In the genomic region with DNA sequence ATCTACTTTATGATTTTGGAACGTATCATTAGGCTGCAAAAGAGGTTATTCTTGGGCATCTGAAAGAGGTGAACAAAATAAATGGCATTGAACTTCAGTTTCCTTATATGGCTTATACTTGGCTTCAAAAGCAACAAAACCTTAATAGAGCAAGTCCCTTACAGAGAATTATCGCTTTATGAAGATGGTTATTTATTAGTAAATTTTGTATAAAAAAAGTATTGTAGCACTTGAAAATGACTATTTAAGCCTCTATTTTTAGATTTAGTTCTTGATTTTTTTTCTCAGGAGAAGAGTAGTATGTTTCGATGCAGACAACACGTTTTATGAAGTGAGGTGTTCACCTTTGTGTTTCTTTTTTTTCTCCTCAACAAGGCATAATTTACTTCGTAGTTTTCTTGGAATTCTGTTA, we compare ENCODE assay signal across 8 cellular contexts. TPM values are rescaled to one million over a fixed set of nuclear protein-coding genes. Genes with fewer than 3 reads are reported as not detected.
A peak's percentile ranks its signal among the peaks of the same experiment; 100 is the strongest.
DNase-seq lines count a peak whose midpoint lies in the region; ATAC-seq, FAIRE-seq and TF ChIP-seq lines count a peak whose summit lies in the region.

No MANE protein-coding gene starts in this region.

- H3K4me1 ChIP-seq in astrocyte (ENCODE audit: insufficient read depth, low read length) (peaks cover 8% of the 10 kb centered on the region), lower lobe of right lung (peaks cover 31% of the 10 kb centered on the region), urinary bladder (ENCODE audit: insufficient read depth) (no peaks in the 10 kb centered on the region)

- peak overlapping the region; percentile 96 for H3K27ac ChIP-seq in astrocyte (ENCODE audit: low read depth, low read length)
- H3K27ac ChIP-seq in lower lobe of right lung, result no peak overlapping the region
- H3K27ac ChIP-seq in urinary bladder (ENCODE audit: low read depth), result no peak overlapping the region

- H3K79me2 ChIP-seq in astrocyte (ENCODE audit: insufficient read depth, low read length), result peaks cover 69% of the 10 kb centered on the region

- TF ChIP-seq CTCF in astrocyte (IDR thresholded peaks at IDR 0.05; ENCODE audit: insufficient read depth, low read depth, low read length) (no peak), lower lobe of right lung (IDR thresholded peaks at IDR 0.05) (no peak)

- H3K9me3 ChIP-seq in astrocyte (ENCODE audit: insufficient read depth, low read depth, low read length) (no peaks in the 10 kb centered on the region), lower lobe of right lung (no peaks in the 10 kb centered on the region)

- peak overlapping the region; percentile 85 for H3K4me2 ChIP-seq in astrocyte (ENCODE audit: low read length)

- no peak for ATAC-seq in lower lobe of right lung
- ATAC-seq in HG03097 (IDR thresholded peaks at IDR 0.05; ENCODE audit: low FRiP score, unreplicated experiment), result no peak

- H4K20me1 ChIP-seq in astrocyte (ENCODE audit: insufficient read depth, low read length), result peaks cover 48% of the 10 kb centered on the region

- peak overlapping the region; percentile 98 for H3K9ac ChIP-seq in astrocyte (ENCODE audit: low read length)

- no peak for DNase-seq in activated naive CD4-positive, alpha-beta T cell treated with Interleukin-2 at 50 U/mL for 16 hours
- DNase-seq in astrocyte (ENCODE audit: low read depth), result no peak
- no peak for DNase-seq in lower lobe of right lung
- no peak for DNase-seq in NCI-H187 treated with DMSO at 0.1 percent for 48 hours (lab: John Stamatoyannopoulos, UW)
- no peak for DNase-seq in activated CD4-positive, alpha-beta T cell treated with anti-CD3 and anti-CD28 coated beads for 48 hours

- no peak overlapping the region for H2AFZ ChIP-seq in astrocyte (ENCODE audit: low read depth, low read length)

- H3K4me3 ChIP-seq in astrocyte (ENCODE audit: insufficient read depth, low read depth, low read length) (peak overlapping the region; percentile 90), lower lobe of right lung (peak overlapping the region; percentile 80), urinary bladder (ENCODE audit: low read depth, low read length) (peak overlapping the region; percentile 89)

- WGBS in urinary bladder, result 10% methylated on average over 5 of the region's 5 CpGs

- H3K36me3 ChIP-seq in astrocyte (ENCODE audit: insufficient read depth, low read length) (no peaks in the 10 kb centered on the region), lower lobe of right lung (no peaks in the 10 kb centered on the region), urinary bladder (ENCODE audit: insufficient read depth) (no peaks in the 10 kb centered on the region)

- H3K27me3 ChIP-seq in astrocyte (ENCODE audit: insufficient read depth, low read length) (no peaks in the 10 kb centered on the region), lower lobe of right lung (ENCODE audit: low read depth) (no peaks in the 10 kb centered on the region)

- H3K27me3 Mint-ChIP-seq in activated naive CD4-positive, alpha-beta T cell treated with anti-CD3 and anti-CD28 coated beads, Interleukin-2, amount 50 U/mL, for 24 hours, result no peaks in the 10 kb centered on the region
- no peaks in the 10 kb centered on the region for H3K27me3 Mint-ChIP-seq in astrocyte (ENCODE audit: low read depth, unreplicated experiment)

- peaks cover 55% of the 10 kb centered on the region for H3K4me1 Mint-ChIP-seq in activated naive CD4-positive, alpha-beta T cell treated with anti-CD3 and anti-CD28 coated beads, Interleukin-2, amount 50 U/mL, for 24 hours
- H3K4me1 Mint-ChIP-seq in astrocyte (ENCODE audit: low read depth, unreplicated experiment), result peaks cover 20% of the 10 kb centered on the region

- H3K27ac Mint-ChIP-seq in activated naive CD4-positive, alpha-beta T cell treated with anti-CD3 and anti-CD28 coated beads, Interleukin-2, amount 50 U/mL, for 24 hours, result peak overlapping the region; percentile 99
- peak overlapping the region; percentile 88 for H3K27ac Mint-ChIP-seq in astrocyte (ENCODE audit: unreplicated experiment)

- H3K36me3 Mint-ChIP-seq in activated naive CD4-positive, alpha-beta T cell treated with anti-CD3 and anti-CD28 coated beads, Interleukin-2, amount 50 U/mL, for 24 hours, result peaks cover 9% of the 10 kb centered on the region
- H3K36me3 Mint-ChIP-seq in astrocyte (ENCODE audit: low read depth, unreplicated experiment), result peaks cover 3% of the 10 kb centered on the region

- H3K4me3 Mint-ChIP-seq in activated naive CD4-positive, alpha-beta T cell treated with anti-CD3 and anti-CD28 coated beads, Interleukin-2, amount 50 U/mL, for 24 hours, result peak overlapping the region; percentile 100
- peak overlapping the region; percentile 99 for H3K4me3 Mint-ChIP-seq in astrocyte (ENCODE audit: unreplicated experiment)

- intact Hi-C loops in lower lobe of right lung (cut with DNase I), result no loop called here

- no peak for FAIRE-seq in astrocyte (lab: Jason Lieb, UNC)

- no peaks in the 10 kb centered on the region for H3K9me3 Mint-ChIP-seq in activated naive CD4-positive, alpha-beta T cell treated with anti-CD3 and anti-CD28 coated beads, Interleukin-2, amount 50 U/mL, for 24 hours
- no peaks in the 10 kb centered on the region for H3K9me3 Mint-ChIP-seq in astrocyte (ENCODE audit: unreplicated experiment)

RNA-seq across cellular contexts. Expression of a gene that starts 2.0 kb away (rescaled TPM):
- total RNA-seq in astrocyte, result 80.8 and 83.4 TPM in 2 replicates
- total RNA-seq in lower lobe of right lung, result 68.2 TPM
- total RNA-seq in urinary bladder, result 225 TPM
- polyA plus RNA-seq in urinary bladder, result 22.3 TPM
